In the genomic region with DNA sequence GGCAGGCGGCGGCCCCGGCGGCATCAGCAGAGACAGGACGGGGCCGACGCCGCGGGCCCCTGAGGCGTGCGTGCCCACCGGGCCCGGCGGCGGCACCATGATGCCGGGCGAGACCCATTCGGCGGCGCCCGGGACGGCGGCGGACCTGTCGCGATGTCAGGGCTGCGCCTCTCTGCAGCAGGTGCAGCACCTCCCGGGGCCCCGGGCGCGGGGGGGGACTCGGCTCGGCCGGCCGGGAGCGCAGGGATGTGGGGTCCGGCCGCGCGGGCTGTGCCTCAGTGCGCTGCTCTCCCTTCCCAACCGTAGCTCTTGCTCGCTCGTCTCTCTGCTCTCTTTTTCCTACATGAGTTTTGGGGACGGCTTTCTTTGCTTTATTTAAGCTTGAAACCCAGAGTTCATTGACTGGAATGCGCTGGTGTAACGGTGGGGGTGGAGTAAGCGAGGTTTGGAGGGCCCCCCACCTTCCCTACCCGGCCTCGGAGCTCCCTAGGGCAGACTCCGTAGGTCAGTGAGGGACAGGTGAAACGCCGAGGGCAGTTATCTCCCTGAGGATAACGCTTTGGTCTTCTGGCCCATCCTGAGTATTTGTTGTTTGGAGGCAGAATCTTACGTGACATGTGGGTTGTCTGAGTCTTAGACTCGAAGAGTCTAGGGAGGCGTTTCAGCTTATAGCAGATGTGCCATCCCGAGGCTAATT, we compare ENCODE assay signal across 8 cellular contexts. TPM values are rescaled to one million over a fixed set of nuclear protein-coding genes. Genes with fewer than 3 reads are reported as not detected.
DNase-seq lines count a peak whose midpoint lies in the region; ATAC-seq lines count a peak whose summit lies in the region.

No MANE protein-coding gene starts in this region.

- DNase-seq in activated CD4-positive, alpha-beta T cell treated with anti-CD3 and anti-CD28 coated beads for 36 hours, result peak; percentile 10
- DNase-seq in activated CD4-positive, alpha-beta T cell treated with anti-CD3 and anti-CD28 coated beads, Interleukin-2, amount 50 U/mL, for 1 hour, result no peak
- DNase-seq in NT2/D1 (ENCODE audit: low read depth, low spot score) (no peak), iPS-NIHi11 (ENCODE audit: low spot score) (no peak), GM03348 (ENCODE audit: low spot score) (no peak)
- no peak for DNase-seq in natural killer cell treated with Interleukin-12 subunit alpha and Interleukin-12 subunit beta and Interleukin-15 and Interleukin-18, amount 100 ng/mL, for 72 hours (ENCODE audit: low spot score)

- H3K27me3 ChIP-seq in NT2/D1 (ENCODE audit: insufficient read depth, insufficient read length) (no peaks in the 10 kb centered on the region), duodenal mucosa (ENCODE audit: control insufficient read depth in 1 of 2, insufficient read depth in 2 of 2, low read length in 2 of 2) (no peaks in the 10 kb centered on the region)

- H3K27me3 Mint-ChIP-seq in activated CD4-positive, alpha-beta T cell treated with anti-CD3 and anti-CD28 coated beads for 36 hours, result no peaks in the 10 kb centered on the region
- H3K27me3 Mint-ChIP-seq in natural killer cell treated with Interleukin-12 subunit alpha and Interleukin-12 subunit beta and Interleukin-15 and Interleukin-18, amount 100 ng/mL, for 72 hours, result no peaks in the 10 kb centered on the region

- H3K4me1 Mint-ChIP-seq in activated CD4-positive, alpha-beta T cell treated with anti-CD3 and anti-CD28 coated beads for 36 hours, result peaks cover 15% of the 10 kb centered on the region
- peaks cover 22% of the 10 kb centered on the region in 2 donors for H3K4me1 Mint-ChIP-seq in natural killer cell treated with Interleukin-12 subunit alpha and Interleukin-12 subunit beta and Interleukin-15 and Interleukin-18, amount 100 ng/mL, for 72 hours (ENCODE audit: low read depth in 2 of 2)

- peak overlapping the region; percentile 91 for H3K27ac Mint-ChIP-seq in activated CD4-positive, alpha-beta T cell treated with anti-CD3 and anti-CD28 coated beads for 36 hours
- peak overlapping the region in 1 of 2 donors; percentile 94 for H3K27ac Mint-ChIP-seq in natural killer cell treated with Interleukin-12 subunit alpha and Interleukin-12 subunit beta and Interleukin-15 and Interleukin-18, amount 100 ng/mL, for 72 hours

- H3K36me3 ChIP-seq in NT2/D1 (ENCODE audit: insufficient read depth, insufficient read length, low read length) (peaks cover 11% of the 10 kb centered on the region), duodenal mucosa (ENCODE audit: control insufficient read depth in 1 of 2, insufficient read depth in 2 of 2, low read length in 2 of 2) (no peaks in the 10 kb centered on the region)

- H3K4me1 ChIP-seq in NT2/D1 (ENCODE audit: insufficient read depth, insufficient read length) (no peaks in the 10 kb centered on the region), duodenal mucosa (ENCODE audit: control insufficient read depth in 1 of 2, insufficient read depth in 2 of 2, low read length in 2 of 2) (peaks cover 32 to 37% of the 10 kb centered on the region in 2 donors)

- ATAC-seq in activated CD4-positive, alpha-beta T cell treated with anti-CD3 and anti-CD28 coated beads for 36 hours, result peak; percentile 9
- peak; percentile 24 for ATAC-seq in HG02588 (IDR thresholded peaks at IDR 0.05; ENCODE audit: unreplicated experiment)
- ATAC-seq in natural killer cell treated with Interleukin-12 subunit alpha and Interleukin-12 subunit beta and Interleukin-15 and Interleukin-18, amount 100 ng/mL, for 72 hours, result peak; percentile 41 to 52

- no peaks in the 10 kb centered on the region for H3K9me3 Mint-ChIP-seq in activated CD4-positive, alpha-beta T cell treated with anti-CD3 and anti-CD28 coated beads for 36 hours (ENCODE audit: low read depth)
- no peaks in the 10 kb centered on the region for H3K9me3 Mint-ChIP-seq in natural killer cell treated with Interleukin-12 subunit alpha and Interleukin-12 subunit beta and Interleukin-15 and Interleukin-18, amount 100 ng/mL, for 72 hours

- POLR2A ChIA-PET in activated CD4-positive, alpha-beta T cell treated with anti-CD3 and anti-CD28 coated beads for 36 hours (lab: Charles Lee), result interaction anchor here (1.0 kb wide), 1 partner anchor 955 kb away, joined by 3 read pairs; a partner anchor contains a TSS

- no peak overlapping the region for H3K27ac ChIP-seq in duodenal mucosa (ENCODE audit: low read depth, low read length)

- intact Hi-C loops in activated CD4-positive, alpha-beta T cell treated with anti-CD3 and anti-CD28 coated beads for 36 hours (cut with DNase I, micrococcal nuclease), result loop anchor here (1.0 to 10.0 kb wide), 9 partner anchors 100 to 1406 kb away; a partner anchor contains a TSS

- H3K4me3 ChIP-seq in NT2/D1 (ENCODE audit: insufficient read length, low read depth) (peak overlapping the region; percentile 82), duodenal mucosa (ENCODE audit: low read depth in 1 of 2, low read length in 2 of 2) (peak overlapping the region; percentile 92 to 95)

- CTCF ChIA-PET in activated CD4-positive, alpha-beta T cell treated with anti-CD3 and anti-CD28 coated beads for 36 hours (lab: Charles Lee), result interaction anchor here (0.6 to 1.3 kb wide), 3 partner anchors 15 to 30 kb away, joined by 3 to 5 read pairs (median 3); no protein-coding TSS in a partner anchor

- peaks cover 5% of the 10 kb centered on the region for H3K36me3 Mint-ChIP-seq in activated CD4-positive, alpha-beta T cell treated with anti-CD3 and anti-CD28 coated beads for 36 hours (ENCODE audit: low read depth)
- H3K36me3 Mint-ChIP-seq in natural killer cell treated with Interleukin-12 subunit alpha and Interleukin-12 subunit beta and Interleukin-15 and Interleukin-18, amount 100 ng/mL, for 72 hours, result peaks cover 5% of the 10 kb centered on the region

- H3K4me3 Mint-ChIP-seq in activated CD4-positive, alpha-beta T cell treated with anti-CD3 and anti-CD28 coated beads for 36 hours, result peak overlapping the region; percentile 90
- H3K4me3 Mint-ChIP-seq in natural killer cell treated with Interleukin-12 subunit alpha and Interleukin-12 subunit beta and Interleukin-15 and Interleukin-18, amount 100 ng/mL, for 72 hours, result no peak overlapping the region

- H3K9me3 ChIP-seq in NT2/D1 (ENCODE audit: insufficient read depth, low read length), result peaks cover 3% of the 10 kb centered on the region
- H3K9me3 ChIP-seq in duodenal mucosa (ENCODE audit: control insufficient read depth in 1 of 2, low read length in 2 of 2), result no peaks in the 10 kb centered on the region

- H3K9ac ChIP-seq in NT2/D1 (ENCODE audit: insufficient read length, low read depth), result peak overlapping the region; percentile 85
- peak overlapping the region; percentile 68 to 76 for H3K9ac ChIP-seq in duodenal mucosa (ENCODE audit: low read depth in 1 of 2, low read length in 2 of 2)

RNA-seq across cellular contexts. Expression of a gene that starts 0.5 kb away (rescaled TPM):
- total RNA-seq in activated CD4-positive, alpha-beta T cell treated with anti-CD3 and anti-CD28 coated beads for 36 hours, result 10 to 100 TPM; 26.5 to 27.4 TPM
- total RNA-seq in natural killer cell treated with Interleukin-12 subunit alpha and Interleukin-12 subunit beta and Interleukin-15 and Interleukin-18, amount 100 ng/mL, for 72 hours, result 10 to 100 TPM; 31.8 to 41.3 TPM
